In genomic region chr13:33524086-33524485, GRCh38 we compare ENCODE assay signal across 14 cellular contexts.
DNase-seq lines count a peak whose midpoint lies in the region; FAIRE-seq and TF ChIP-seq lines count a peak whose summit lies in the region.
"Had no signal": no experiment of that assay in that cellular context is flagged by ENCODE, and none has a peak within 500 bp of the region (broad histone marks: within the 10 kb centered on the region; RNA-seq: fewer than 3 reads in every experiment).

No MANE protein-coding gene starts in this region.

- no peaks in the 10 kb centered on the region for H3K9me3 ChIP-seq in adipocyte (ENCODE audit: control insufficient read depth, low read length)
- H3K9me3 ChIP-seq: Peyer's patch had no signal

- TF ChIP-seq CTCF in foreskin fibroblast (IDR thresholded peaks at IDR 0.05; ENCODE audit: low read depth, low read length): no peak
- TF ChIP-seq CTCF in chondrocyte (IDR thresholded peaks at IDR 0.05): no peak

- no CpG with 5 or more reads among the region's 1 CpG for WGBS in mesendoderm (ENCODE audit: extremely low coverage, insufficient coverage, low lambda C conversion rate)

- DNase-seq in HCEC 1CT (peak; percentile 83), adipocyte (ENCODE audit: low read depth) (peak; percentile 84), foreskin fibroblast (peak; percentile 74 to 88), urothelium cell line (ENCODE audit: low spot score) (peak; percentile 14), mesendoderm (no peak), chondrocyte (ENCODE audit: low spot score) (no peak)
- no peak for DNase-seq in stimulated activated CD4-positive, alpha-beta T cell treated with anti-CD3 and anti-CD28 coated beads, Interleukin-2, amount 100 ng/mL, for 24 hours
- DNase-seq: activated CD4-positive, alpha-beta memory T cell treated with anti-CD3 and anti-CD28 coated beads for 36 hours; foreskin melanocyte; GOT3; NCI-H1048; Peyer's patch had no signal

- no peak overlapping the region for H2BK5ac ChIP-seq in mesendoderm (ENCODE audit: low read length)

- no peak overlapping the region for H3K56ac ChIP-seq in mesendoderm (ENCODE audit: low read length)

- H3K36me3 ChIP-seq in adipocyte (ENCODE audit: control insufficient read depth, insufficient read depth, low read length, severe bottlenecking): no peaks in the 10 kb centered on the region
- H3K36me3 ChIP-seq in mesendoderm (ENCODE audit: control insufficient read depth, insufficient read depth, low read length): no peaks in the 10 kb centered on the region
- H3K36me3 ChIP-seq: Peyer's patch had no signal

- no peak overlapping the region for H3K27ac ChIP-seq in mesendoderm (ENCODE audit: low read depth, low read length)
- H3K27ac ChIP-seq: Peyer's patch had no signal

- H3K18ac ChIP-seq in mesendoderm (ENCODE audit: low read length): no peak overlapping the region

- no peak overlapping the region for H3K23ac ChIP-seq in mesendoderm (ENCODE audit: low read length)

- H3K4me2 ChIP-seq in mesendoderm (ENCODE audit: low read length): no peak overlapping the region

- H3K27ac Mint-ChIP-seq in chondrocyte (ENCODE audit: unreplicated experiment): no peak overlapping the region
- H3K27ac Mint-ChIP-seq: activated CD4-positive, alpha-beta memory T cell treated with anti-CD3 and anti-CD28 coated beads for 36 hours had no signal

- H3K36me3 Mint-ChIP-seq in chondrocyte (ENCODE audit: low read depth): no peaks in the 10 kb centered on the region
- H3K36me3 Mint-ChIP-seq: activated CD4-positive, alpha-beta memory T cell treated with anti-CD3 and anti-CD28 coated beads for 36 hours had no signal

- no peak overlapping the region for H3K4me3 Mint-ChIP-seq in chondrocyte (ENCODE audit: unreplicated experiment)
- H3K4me3 Mint-ChIP-seq: activated CD4-positive, alpha-beta memory T cell treated with anti-CD3 and anti-CD28 coated beads for 36 hours had no signal

- H3K27me3 Mint-ChIP-seq in chondrocyte (ENCODE audit: low read depth): no peaks in the 10 kb centered on the region
- H3K27me3 Mint-ChIP-seq: activated CD4-positive, alpha-beta memory T cell treated with anti-CD3 and anti-CD28 coated beads for 36 hours had no signal

- no peaks in the 10 kb centered on the region for H3K79me2 ChIP-seq in mesendoderm (ENCODE audit: control insufficient read depth, insufficient read depth, low read length)

- H3K4ac ChIP-seq in mesendoderm (ENCODE audit: low read depth, low read length): no peak overlapping the region

- no peak overlapping the region for H4K5ac ChIP-seq in mesendoderm (ENCODE audit: low read length)

- H3K27me3 ChIP-seq in adipocyte (replicated peaks; ENCODE audit: control insufficient read depth, insufficient read depth, low read length) (no peaks in the 10 kb centered on the region), mesendoderm (ENCODE audit: insufficient read depth, low read length, poor library complexity) (no peaks in the 10 kb centered on the region)
- H3K27me3 ChIP-seq: Peyer's patch had no signal

- peaks cover 26% of the 10 kb centered on the region for H3K4me1 ChIP-seq in adipocyte (ENCODE audit: control insufficient read depth, insufficient read depth, low read length)
- H3K4me1 ChIP-seq in mesendoderm (ENCODE audit: control insufficient read depth, low read depth, low read length): no peaks in the 10 kb centered on the region
- H3K4me1 ChIP-seq: Peyer's patch had no signal

- no peak overlapping the region for H2BK15ac ChIP-seq in mesendoderm (replicated peaks; ENCODE audit: low read depth)

- H3K9ac ChIP-seq in adipocyte (ENCODE audit: low read length) (no peak overlapping the region), mesendoderm (ENCODE audit: low read length) (no peak overlapping the region)

- no peak overlapping the region for H2AK5ac ChIP-seq in mesendoderm (ENCODE audit: low read length)

- H4K8ac ChIP-seq in mesendoderm (ENCODE audit: low read depth, low read length): no peak overlapping the region

- H3K4me1 Mint-ChIP-seq in chondrocyte (ENCODE audit: low read depth): peaks cover 64% of the 10 kb centered on the region

- H3K9me3 Mint-ChIP-seq in chondrocyte (ENCODE audit: low read depth): no peaks in the 10 kb centered on the region
- H3K9me3 Mint-ChIP-seq: activated CD4-positive, alpha-beta memory T cell treated with anti-CD3 and anti-CD28 coated beads for 36 hours had no signal

- FAIRE-seq in urothelium cell line (lab: Jason Lieb, UNC): no peak
- FAIRE-seq: GM12891, keratinocyte had no signal

- no peak overlapping the region for H3K4me3 ChIP-seq in adipocyte (ENCODE audit: low read length)
- H3K4me3 ChIP-seq in foreskin fibroblast (ENCODE audit: low read depth in 1 of 2, low read length in 2 of 2): no peak overlapping the region
- no peak overlapping the region for H3K4me3 ChIP-seq in mesendoderm (ENCODE audit: low read length)
- H3K4me3 ChIP-seq: Peyer's patch had no signal

- no peaks in the 10 kb centered on the region for H3K79me1 ChIP-seq in mesendoderm (ENCODE audit: low read length)

- no peak overlapping the region for H2BK120ac ChIP-seq in mesendoderm (ENCODE audit: low read depth, low read length)

Comparison
In these comparisons a context has a peak if more than half of its experiments do, and no peak if none do; other contexts are left out.
1. DNase-seq: peak in HCEC 1CT (single experiment), adipocyte (single experiment), foreskin fibroblast (2 of 2) and urothelium cell line (single experiment); none in stimulated activated CD4-positive, alpha-beta T cell treated with anti-CD3 and anti-CD28 coated beads, Interleukin-2, amount 100 ng/mL, for 24 hours (0 of 2), mesendoderm (single experiment) and chondrocyte (single experiment).